In genomic region chr10:2746638-2747037, GRCh38 we compare ENCODE assay signal across 7 cellular contexts.
"Had no signal": no experiment of that assay in that cellular context is flagged by ENCODE, and none has a peak within 500 bp of the region (broad histone marks: within the 10 kb centered on the region; RNA-seq: fewer than 3 reads in every experiment).

No MANE protein-coding gene starts in this region.

- ATAC-seq: GM12878 had no signal

- FAIRE-seq: G401.6, GM12878, GM12891, GM12892, GM18507, GM19239 had no signal

- H3K4me3 ChIP-seq: GM12878 had no signal

- DNase-seq: GF-D8 had no signal
